In the genomic region with DNA sequence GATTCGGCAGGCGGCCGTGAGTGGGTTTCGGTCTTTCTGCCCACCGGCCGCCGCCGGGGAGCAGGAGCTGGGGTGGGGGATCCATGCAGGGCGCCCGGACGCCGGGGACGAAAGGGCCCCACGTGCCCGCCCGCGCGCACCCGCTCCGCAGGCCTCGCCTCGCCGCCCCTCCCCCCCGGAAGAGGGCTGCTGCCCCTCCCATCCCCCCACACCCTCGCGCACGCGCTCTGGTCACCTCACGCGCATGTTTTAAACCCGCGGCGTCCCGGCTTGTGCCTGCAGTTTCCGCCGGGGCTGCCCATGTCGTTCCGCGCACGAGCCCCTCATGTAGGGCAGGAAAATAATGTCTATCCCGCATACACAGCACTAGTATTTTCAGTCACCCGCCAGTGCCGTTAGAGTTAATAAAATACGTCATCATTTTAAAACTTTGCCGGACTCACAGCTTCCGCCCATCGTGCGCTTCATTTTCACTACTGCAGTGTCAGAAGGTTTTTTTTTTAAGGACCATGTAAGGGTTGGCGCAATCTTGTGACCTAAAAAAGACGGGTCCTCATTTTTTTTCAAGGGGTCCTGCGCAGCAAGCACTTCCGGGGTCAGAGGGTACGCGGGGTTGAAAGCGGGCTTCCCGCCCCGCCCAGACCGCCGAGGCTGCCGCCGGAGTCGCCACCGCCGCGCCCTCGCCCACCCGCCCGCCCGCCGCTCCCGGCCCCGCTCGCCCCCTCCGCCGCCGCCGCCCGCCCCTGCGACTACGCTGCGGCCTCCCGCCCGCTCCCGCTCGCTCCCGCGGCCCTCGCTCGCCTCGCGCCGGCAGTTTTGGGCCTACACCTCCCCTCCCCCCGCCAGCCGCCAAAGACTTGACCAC, we compare ENCODE assay signal across 1 cellular context.
TF ChIP-seq lines count a peak whose summit lies in the region.

A gene (plus strand): TSS at position 640 of the 865 bp plus-strand sequence. CDS start 267 bp downstream, outside the sequence.

TF ChIP-seq in K562, 482 proteins besides CTCF, POLR2A, EP300 and RAD21 (continued from another document and continues in another):
- no peak for TF ChIP-seq SP2 (IDR thresholded peaks at IDR 0.05; ENCODE audit: extremely low read depth, low read depth, low read length, poor library complexity, severe bottlenecking)
- no peak for TF ChIP-seq PHB (CRISPR knock-in tag; IDR thresholded peaks at IDR 0.05)
- TF ChIP-seq CBX8 (IDR thresholded peaks at IDR 0.05; ENCODE audit: borderline replicate concordance, extremely low read depth, low read depth, low read length, poor library complexity, severe bottlenecking), result no peak
- TF ChIP-seq, protein P1, sequence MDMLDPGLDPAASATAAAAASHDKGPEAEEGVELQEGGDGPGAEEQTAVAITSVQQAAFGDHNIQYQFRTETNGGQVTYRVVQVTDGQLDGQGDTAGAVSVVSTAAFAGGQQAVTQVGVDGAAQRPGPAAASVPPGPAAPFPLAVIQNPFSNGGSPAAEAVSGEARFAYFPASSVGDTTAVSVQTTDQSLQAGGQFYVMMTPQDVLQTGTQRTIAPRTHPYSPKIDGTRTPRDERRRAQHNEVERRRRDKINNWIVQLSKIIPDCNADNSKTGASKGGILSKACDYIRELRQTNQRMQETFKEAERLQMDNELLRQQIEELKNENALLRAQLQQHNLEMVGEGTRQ (CRISPR knock-in tag; IDR thresholded peaks at IDR 0.05), result peak; percentile 64
- TF ChIP-seq HMG20B (CRISPR knock-in tag; IDR thresholded peaks at IDR 0.05), result no peak
- TF ChIP-seq, protein P2, sequence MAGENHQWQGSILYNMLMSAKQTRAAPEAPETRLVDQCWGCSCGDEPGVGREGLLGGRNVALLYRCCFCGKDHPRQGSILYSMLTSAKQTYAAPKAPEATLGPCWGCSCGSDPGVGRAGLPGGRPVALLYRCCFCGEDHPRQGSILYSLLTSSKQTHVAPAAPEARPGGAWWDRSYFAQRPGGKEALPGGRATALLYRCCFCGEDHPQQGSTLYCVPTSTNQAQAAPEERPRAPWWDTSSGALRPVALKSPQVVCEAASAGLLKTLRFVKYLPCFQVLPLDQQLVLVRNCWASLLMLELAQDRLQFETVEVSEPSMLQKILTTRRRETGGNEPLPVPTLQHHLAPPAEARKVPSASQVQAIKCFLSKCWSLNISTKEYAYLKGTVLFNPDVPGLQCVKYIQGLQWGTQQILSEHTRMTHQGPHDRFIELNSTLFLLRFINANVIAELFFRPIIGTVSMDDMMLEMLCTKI (IDR thresholded peaks at IDR 0.05; ENCODE audit: partially characterized antibody), result no peak
- 0 out of 2 replicates have a peak, but pooled peaks have one; percentile 62 for TF ChIP-seq POLR2AphosphoS2 (IDR thresholded peaks at IDR 0.05; ENCODE audit: low read length)
- TF ChIP-seq, protein P3, sequence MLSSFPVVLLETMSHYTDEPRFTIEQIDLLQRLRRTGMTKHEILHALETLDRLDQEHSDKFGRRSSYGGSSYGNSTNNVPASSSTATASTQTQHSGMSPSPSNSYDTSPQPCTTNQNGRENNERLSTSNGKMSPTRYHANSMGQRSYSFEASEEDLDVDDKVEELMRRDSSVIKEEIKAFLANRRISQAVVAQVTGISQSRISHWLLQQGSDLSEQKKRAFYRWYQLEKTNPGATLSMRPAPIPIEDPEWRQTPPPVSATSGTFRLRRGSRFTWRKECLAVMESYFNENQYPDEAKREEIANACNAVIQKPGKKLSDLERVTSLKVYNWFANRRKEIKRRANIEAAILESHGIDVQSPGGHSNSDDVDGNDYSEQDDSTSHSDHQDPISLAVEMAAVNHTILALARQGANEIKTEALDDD (IDR thresholded peaks at IDR 0.05), result no peak; the same call in 1 of the 2 replicates
- TF ChIP-seq HNRNPL (IDR thresholded peaks at IDR 0.05; ENCODE audit: low read depth, low read length), result peak; percentile 81
- TF ChIP-seq, protein P4, sequence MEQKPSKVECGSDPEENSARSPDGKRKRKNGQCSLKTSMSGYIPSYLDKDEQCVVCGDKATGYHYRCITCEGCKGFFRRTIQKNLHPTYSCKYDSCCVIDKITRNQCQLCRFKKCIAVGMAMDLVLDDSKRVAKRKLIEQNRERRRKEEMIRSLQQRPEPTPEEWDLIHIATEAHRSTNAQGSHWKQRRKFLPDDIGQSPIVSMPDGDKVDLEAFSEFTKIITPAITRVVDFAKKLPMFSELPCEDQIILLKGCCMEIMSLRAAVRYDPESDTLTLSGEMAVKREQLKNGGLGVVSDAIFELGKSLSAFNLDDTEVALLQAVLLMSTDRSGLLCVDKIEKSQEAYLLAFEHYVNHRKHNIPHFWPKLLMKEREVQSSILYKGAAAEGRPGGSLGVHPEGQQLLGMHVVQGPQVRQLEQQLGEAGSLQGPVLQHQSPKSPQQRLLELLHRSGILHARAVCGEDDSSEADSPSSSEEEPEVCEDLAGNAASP (IDR thresholded peaks at IDR 0.05), result no peak
- TF ChIP-seq, protein P5, sequence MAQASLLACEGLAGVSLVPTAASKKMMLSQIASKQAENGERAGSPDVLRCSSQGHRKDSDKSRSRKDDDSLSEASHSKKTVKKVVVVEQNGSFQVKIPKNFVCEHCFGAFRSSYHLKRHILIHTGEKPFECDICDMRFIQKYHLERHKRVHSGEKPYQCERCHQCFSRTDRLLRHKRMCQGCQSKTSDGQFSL (CRISPR knock-in tag; IDR thresholded peaks at IDR 0.05), result 0 out of 2 replicates have a peak, but pooled peaks have one; percentile 54
- TF ChIP-seq, protein P5 (tag; IDR thresholded peaks at IDR 0.05), result peak in 1 of 2 experiments; percentile 88; a peak in 2 of 4 replicates
- TF ChIP-seq, protein P6, sequence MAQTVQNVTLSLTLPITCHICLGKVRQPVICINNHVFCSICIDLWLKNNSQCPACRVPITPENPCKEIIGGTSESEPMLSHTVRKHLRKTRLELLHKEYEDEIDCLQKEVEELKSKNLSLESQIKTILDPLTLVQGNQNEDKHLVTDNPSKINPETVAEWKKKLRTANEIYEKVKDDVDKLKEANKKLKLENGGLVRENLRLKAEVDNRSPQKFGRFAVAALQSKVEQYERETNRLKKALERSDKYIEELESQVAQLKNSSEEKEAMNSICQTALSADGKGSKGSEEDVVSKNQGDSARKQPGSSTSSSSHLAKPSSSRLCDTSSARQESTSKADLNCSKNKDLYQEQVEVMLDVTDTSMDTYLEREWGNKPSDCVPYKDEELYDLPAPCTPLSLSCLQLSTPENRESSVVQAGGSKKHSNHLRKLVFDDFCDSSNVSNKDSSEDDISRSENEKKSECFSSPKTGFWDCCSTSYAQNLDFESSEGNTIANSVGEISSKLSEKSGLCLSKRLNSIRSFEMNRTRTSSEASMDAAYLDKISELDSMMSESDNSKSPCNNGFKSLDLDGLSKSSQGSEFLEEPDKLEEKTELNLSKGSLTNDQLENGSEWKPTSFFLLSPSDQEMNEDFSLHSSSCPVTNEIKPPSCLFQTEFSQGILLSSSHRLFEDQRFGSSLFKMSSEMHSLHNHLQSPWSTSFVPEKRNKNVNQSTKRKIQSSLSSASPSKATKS (CRISPR knock-in tag; IDR thresholded peaks at IDR 0.05), result no peak
- peak; percentile 77 for TF ChIP-seq TAF1 (IDR thresholded peaks at IDR 0.05; ENCODE audit: control insufficient read depth, extremely low read depth, insufficient read depth, low read length, severe bottlenecking)
- TF ChIP-seq PCBP1 (IDR thresholded peaks at IDR 0.05; ENCODE audit: low read depth, low read length, poor library complexity, severe bottlenecking), result peak; percentile 75
- TF ChIP-seq KAT8 (IDR thresholded peaks at IDR 0.05; ENCODE audit: low read depth), result no peak
- no peak for TF ChIP-seq ZNF785 (CRISPR knock-in tag; IDR thresholded peaks at IDR 0.05)
- no peak; the same call in none of the 2 replicates for TF ChIP-seq RNF2 (IDR thresholded peaks at IDR 0.05)
- no peak; the same call in 1 of the 2 replicates for TF ChIP-seq PHF8 (IDR thresholded peaks at IDR 0.05; ENCODE audit: borderline replicate concordance, low read length)
- TF ChIP-seq SMC3 (conservative IDR thresholded peaks at IDR 0.05; ENCODE audit: insufficient read depth, low read depth, low read length), result 0 out of 2 replicates have a peak, but pooled peaks have one; percentile 9
- TF ChIP-seq SPI1 (IDR thresholded peaks at IDR 0.05; ENCODE audit: borderline replicate concordance, low read depth, low read length), result no peak
- TF ChIP-seq DPF2 (IDR thresholded peaks at IDR 0.05), result no peak
- TF ChIP-seq ZNF274 (IDR thresholded peaks at IDR 0.05; ENCODE audit: borderline replicate concordance, low read depth, low read length), result no peak
- no peak for TF ChIP-seq GATAD2A (IDR thresholded peaks at IDR 0.05)
- no peak for TF ChIP-seq SMARCB1 (IDR thresholded peaks at IDR 0.05; ENCODE audit: insufficient read length, low read depth)
- no peak for TF ChIP-seq XRCC4 (IDR thresholded peaks at IDR 0.05; ENCODE audit: extremely low read depth, insufficient read depth, insufficient read length)
- peak; percentile 72 for TF ChIP-seq HCFC1 (IDR thresholded peaks at IDR 0.05; ENCODE audit: low read depth, low read length)
- peak; percentile 26 for TF ChIP-seq ASH1L (IDR thresholded peaks at IDR 0.05; ENCODE audit: borderline replicate concordance, low read depth, partially characterized antibody)
- TF ChIP-seq FOXM1 (IDR thresholded peaks at IDR 0.05; ENCODE audit: low read depth), result peak; percentile 77; the same call in 1 of the 2 replicates
- TF ChIP-seq FOXM1 (CRISPR knock-in tag; IDR thresholded peaks at IDR 0.05; ENCODE audit: low read depth), result no peak
- TF ChIP-seq PTTG1 (tag; IDR thresholded peaks at IDR 0.05; ENCODE audit: low read depth), result no peak
- TF ChIP-seq FOXJ2 (tag; IDR thresholded peaks at IDR 0.05), result 0 out of 2 replicates have a peak, but pooled peaks have one; percentile 17
- no peak for TF ChIP-seq EHMT2 (IDR thresholded peaks at IDR 0.05)
- no peak for TF ChIP-seq WHSC1 (IDR thresholded peaks at IDR 0.05; ENCODE audit: low read length)
- peak; percentile 38 for TF ChIP-seq FOSL1 (tag; conservative IDR thresholded peaks at IDR 0.05)
- TF ChIP-seq JUNB (CRISPR knock-in tag; conservative IDR thresholded peaks at IDR 0.05), result no peak
- no peak; the same call in 1 of the 2 replicates for TF ChIP-seq ZNF431 (CRISPR knock-in tag; IDR thresholded peaks at IDR 0.05)
- TF ChIP-seq KDM1A (IDR thresholded peaks at IDR 0.05), result peak in 1 of 2 experiments; percentile 58; a peak in 1 of 4 replicates
- TF ChIP-seq, protein P7, sequence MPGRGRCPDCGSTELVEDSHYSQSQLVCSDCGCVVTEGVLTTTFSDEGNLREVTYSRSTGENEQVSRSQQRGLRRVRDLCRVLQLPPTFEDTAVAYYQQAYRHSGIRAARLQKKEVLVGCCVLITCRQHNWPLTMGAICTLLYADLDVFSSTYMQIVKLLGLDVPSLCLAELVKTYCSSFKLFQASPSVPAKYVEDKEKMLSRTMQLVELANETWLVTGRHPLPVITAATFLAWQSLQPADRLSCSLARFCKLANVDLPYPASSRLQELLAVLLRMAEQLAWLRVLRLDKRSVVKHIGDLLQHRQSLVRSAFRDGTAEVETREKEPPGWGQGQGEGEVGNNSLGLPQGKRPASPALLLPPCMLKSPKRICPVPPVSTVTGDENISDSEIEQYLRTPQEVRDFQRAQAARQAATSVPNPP (IDR thresholded peaks at IDR 0.05; ENCODE audit: borderline replicate concordance, insufficient read depth, insufficient read length), result no peak
- TF ChIP-seq COPS2 (conservative IDR thresholded peaks at IDR 0.05), result no peak
- TF ChIP-seq NFE2 (IDR thresholded peaks at IDR 0.05; ENCODE audit: low read depth), result peak; percentile 90
- TF ChIP-seq ZC3H11A (IDR thresholded peaks at IDR 0.05; ENCODE audit: low read depth, low read length), result no peak
- peak; percentile 73 for TF ChIP-seq HNRNPK (IDR thresholded peaks at IDR 0.05; ENCODE audit: low read depth, low read length, poor library complexity, severe bottlenecking)
- 0 out of 2 replicates have a peak, but pooled peaks have one; percentile 52 for TF ChIP-seq FOXP1 (CRISPR knock-in tag; IDR thresholded peaks at IDR 0.05)
- TF ChIP-seq SMAD1 (IDR thresholded peaks at IDR 0.05; ENCODE audit: low read depth, low read length, partially characterized antibody), result no peak
- no peak for TF ChIP-seq HNRNPH1 (optimal IDR thresholded peaks at IDR 0.05; ENCODE audit: low read depth, low read length)
- no peak for TF ChIP-seq HLTF (IDR thresholded peaks at IDR 0.05)
- peak; percentile 80 for TF ChIP-seq BHLHE40 (IDR thresholded peaks at IDR 0.05; ENCODE audit: low read length)
- TF ChIP-seq ZNF197 (CRISPR knock-in tag; IDR thresholded peaks at IDR 0.05; ENCODE audit: low read depth), result no peak; the same call in 1 of the 2 replicates
- peak; percentile 88 for TF ChIP-seq ETV1 (tag; conservative IDR thresholded peaks at IDR 0.05; ENCODE audit: low read depth)
- TF ChIP-seq HMGN3 (IDR thresholded peaks at IDR 0.05; ENCODE audit: borderline replicate concordance, extremely low read depth, insufficient read length, low read depth, low read length), result peak; percentile 33
- TF ChIP-seq SMAD3 (CRISPR knock-in tag; conservative IDR thresholded peaks at IDR 0.05), result 0 out of 2 replicates have a peak, but pooled peaks have one; percentile 21
- TF ChIP-seq LARP7 (IDR thresholded peaks at IDR 0.05), result no peak
- TF ChIP-seq, protein P8, sequence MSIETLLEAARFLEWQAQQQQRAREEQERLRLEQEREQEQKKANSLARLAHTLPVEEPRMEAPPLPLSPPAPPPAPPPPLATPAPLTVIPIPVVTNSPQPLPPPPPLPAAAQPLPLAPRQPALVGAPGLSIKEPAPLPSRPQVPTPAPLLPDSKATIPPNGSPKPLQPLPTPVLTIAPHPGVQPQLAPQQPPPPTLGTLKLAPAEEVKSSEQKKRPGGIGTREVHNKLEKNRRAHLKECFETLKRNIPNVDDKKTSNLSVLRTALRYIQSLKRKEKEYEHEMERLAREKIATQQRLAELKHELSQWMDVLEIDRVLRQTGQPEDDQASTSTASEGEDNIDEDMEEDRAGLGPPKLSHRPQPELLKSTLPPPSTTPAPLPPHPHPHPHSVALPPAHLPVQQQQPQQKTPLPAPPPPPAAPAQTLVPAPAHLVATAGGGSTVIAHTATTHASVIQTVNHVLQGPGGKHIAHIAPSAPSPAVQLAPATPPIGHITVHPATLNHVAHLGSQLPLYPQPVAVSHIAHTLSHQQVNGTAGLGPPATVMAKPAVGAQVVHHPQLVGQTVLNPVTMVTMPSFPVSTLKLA (conservative IDR thresholded peaks at IDR 0.05), result peak; percentile 84 to 93
- TF ChIP-seq SAFB (IDR thresholded peaks at IDR 0.05; ENCODE audit: borderline replicate concordance, low read depth, low read length), result no peak
- no peak for TF ChIP-seq ZKSCAN3 (CRISPR knock-in tag; IDR thresholded peaks at IDR 0.05)
- peak; percentile 23 for TF ChIP-seq SUPT5H (IDR thresholded peaks at IDR 0.05)
